1 cellular context compared by ENCODE assay signal in the genomic region with DNA sequence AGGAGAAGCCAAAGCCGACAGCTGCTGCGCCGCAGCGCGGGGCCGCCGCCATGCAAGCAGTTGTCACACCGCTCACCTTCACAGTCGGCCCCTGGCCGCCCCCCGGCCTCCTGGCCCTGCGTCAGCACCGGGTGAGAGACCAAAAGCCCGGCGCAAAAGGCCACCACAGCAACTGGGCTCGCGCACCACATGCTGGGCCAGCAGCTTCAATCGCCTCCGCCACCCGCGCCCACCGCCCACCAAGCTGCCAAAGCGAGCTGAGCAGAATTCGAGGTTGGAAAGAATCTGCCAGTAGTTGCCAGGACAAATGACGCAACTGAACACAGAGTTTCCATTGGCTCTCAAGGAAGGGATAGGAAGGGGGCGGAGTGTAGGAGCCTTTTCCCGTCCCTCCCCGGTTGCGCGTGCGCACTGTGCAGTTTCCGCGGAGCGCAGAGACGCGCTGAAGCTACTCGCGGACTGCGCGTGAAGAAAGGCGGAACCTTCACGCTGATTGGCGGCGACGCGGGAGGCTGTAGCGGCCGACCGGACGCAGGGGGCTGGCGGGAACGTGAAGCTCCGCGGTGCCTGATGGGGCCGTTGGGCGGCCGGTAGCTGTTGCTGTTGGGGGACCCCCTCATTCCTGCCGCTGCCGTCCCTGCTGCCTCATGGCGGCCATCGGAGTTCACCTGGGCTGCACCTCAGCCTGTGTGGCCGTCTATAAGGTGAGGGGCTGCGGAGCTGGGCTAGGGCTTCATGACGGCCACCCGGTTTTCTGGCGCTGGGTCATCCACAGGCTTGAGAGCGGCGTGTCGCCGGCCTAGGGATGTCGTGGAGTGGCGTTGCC.
TF ChIP-seq lines count a peak whose summit lies in the region.

Gene CDNF (minus strand): TSS at position 282 of the 826 bp plus-strand sequence. CDS start 91 bp downstream, at position 191.
Gene HSPA14 (plus strand): TSS at position 551 of the 826 bp plus-strand sequence. CDS start 97 bp downstream, at position 648.
Gene MSANTD7 (plus strand): TSS at position 551 of the 826 bp plus-strand sequence. CDS start 3,979 bp downstream, outside the sequence.

TF ChIP-seq in HEK293, 187 proteins besides CTCF, POLR2A, EP300 and RAD21 (continued from another document):
- TF ChIP-seq ZBTB44 (tag by site-specific recombination; IDR thresholded peaks at IDR 0.05) (0 out of 2 replicates have a peak, but pooled peaks have one; percentile 17), ZNF449 (tag by site-specific recombination; IDR thresholded peaks at IDR 0.05) (peak; percentile 86), ZNF654 (tag by site-specific recombination; IDR thresholded peaks at IDR 0.05; ENCODE audit: low read depth) (no peak), ZNF423 (tag by site-specific recombination; IDR thresholded peaks at IDR 0.05) (no peak), ZNF677 (tag by site-specific recombination; IDR thresholded peaks at IDR 0.05) (no peak), ZBTB49 (tag by site-specific recombination; IDR thresholded peaks at IDR 0.05; ENCODE audit: low read depth) (no peak), GLIS1 (tag by site-specific recombination; IDR thresholded peaks at IDR 0.05) (peak; percentile 89), ZNF248 (tag by site-specific recombination; IDR thresholded peaks at IDR 0.05) (no peak), MZF1 (tag by site-specific recombination; IDR thresholded peaks at IDR 0.05; ENCODE audit: borderline replicate concordance) (no peak), SALL2 (tag by site-specific recombination; IDR thresholded peaks at IDR 0.05; ENCODE audit: borderline replicate concordance) (no peak), ZNF292 (tag by site-specific recombination; IDR thresholded peaks at IDR 0.05; ENCODE audit: borderline replicate concordance, low read depth) (no peak), SP7 (tag by site-specific recombination; IDR thresholded peaks at IDR 0.05) (peak; percentile 40; the same call in 1 of the 2 replicates), ZNF341 (tag by site-specific recombination; IDR thresholded peaks at IDR 0.05; ENCODE audit: low read depth) (no peak), ZSCAN30 (tag by site-specific recombination; IDR thresholded peaks at IDR 0.05) (0 out of 2 replicates have a peak, but pooled peaks have one; percentile 63), ZBTB7A (tag by site-specific recombination; IDR thresholded peaks at IDR 0.05; ENCODE audit: low read depth) (peak; percentile 84; the same call in 1 of the 2 replicates), ZNF324 (tag by site-specific recombination; IDR thresholded peaks at IDR 0.05) (peak; percentile 51; the same call in 1 of the 2 replicates), ZNF626 (tag by site-specific recombination; IDR thresholded peaks at IDR 0.05) (no peak)
- TF ChIP-seq, protein P1, sequence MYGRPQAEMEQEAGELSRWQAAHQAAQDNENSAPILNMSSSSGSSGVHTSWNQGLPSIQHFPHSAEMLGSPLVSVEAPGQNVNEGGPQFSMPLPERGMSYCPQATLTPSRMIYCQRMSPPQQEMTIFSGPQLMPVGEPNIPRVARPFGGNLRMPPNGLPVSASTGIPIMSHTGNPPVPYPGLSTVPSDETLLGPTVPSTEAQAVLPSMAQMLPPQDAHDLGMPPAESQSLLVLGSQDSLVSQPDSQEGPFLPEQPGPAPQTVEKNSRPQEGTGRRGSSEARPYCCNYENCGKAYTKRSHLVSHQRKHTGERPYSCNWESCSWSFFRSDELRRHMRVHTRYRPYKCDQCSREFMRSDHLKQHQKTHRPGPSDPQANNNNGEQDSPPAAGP (tag by site-specific recombination; IDR thresholded peaks at IDR 0.05) = no peak
- TF ChIP-seq, protein P2, sequence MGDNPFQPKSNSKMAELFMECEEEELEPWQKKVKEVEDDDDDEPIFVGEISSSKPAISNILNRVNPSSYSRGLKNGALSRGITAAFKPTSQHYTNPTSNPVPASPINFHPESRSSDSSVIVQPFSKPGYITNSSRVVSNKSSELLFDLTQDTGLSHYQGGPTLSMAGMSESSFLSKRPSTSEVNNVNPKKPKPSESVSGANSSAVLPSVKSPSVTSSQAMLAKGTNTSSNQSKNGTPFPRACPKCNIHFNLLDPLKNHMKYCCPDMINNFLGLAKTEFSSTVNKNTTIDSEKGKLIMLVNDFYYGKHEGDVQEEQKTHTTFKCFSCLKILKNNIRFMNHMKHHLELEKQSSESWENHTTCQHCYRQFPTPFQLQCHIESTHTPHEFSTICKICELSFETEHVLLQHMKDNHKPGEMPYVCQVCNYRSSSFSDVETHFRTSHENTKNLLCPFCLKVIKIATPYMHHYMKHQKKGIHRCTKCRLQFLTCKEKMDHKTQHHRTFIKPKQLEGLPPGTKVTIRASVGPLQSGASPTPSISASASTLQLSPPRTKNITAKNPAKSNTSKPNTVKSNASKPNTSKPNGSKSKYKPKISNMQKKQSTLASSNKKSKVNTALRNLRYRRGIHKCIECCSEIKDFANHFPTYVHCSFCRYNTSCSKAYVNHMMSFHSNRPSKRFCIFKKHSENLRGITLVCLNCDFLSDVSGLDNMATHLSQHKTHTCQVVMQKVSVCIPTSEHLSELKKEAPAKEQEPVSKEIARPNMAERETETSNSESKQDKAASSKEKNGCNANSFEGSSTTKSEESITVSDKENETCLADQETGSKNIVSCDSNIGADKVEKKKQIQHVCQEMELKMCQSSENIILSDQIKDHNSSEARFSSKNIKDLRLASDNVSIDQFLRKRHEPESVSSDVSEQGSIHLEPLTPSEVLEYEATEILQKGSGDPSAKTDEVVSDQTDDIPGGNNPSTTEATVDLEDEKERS (tag by site-specific recombination; IDR thresholded peaks at IDR 0.05) = no peak
- TF ChIP-seq, protein P3, sequence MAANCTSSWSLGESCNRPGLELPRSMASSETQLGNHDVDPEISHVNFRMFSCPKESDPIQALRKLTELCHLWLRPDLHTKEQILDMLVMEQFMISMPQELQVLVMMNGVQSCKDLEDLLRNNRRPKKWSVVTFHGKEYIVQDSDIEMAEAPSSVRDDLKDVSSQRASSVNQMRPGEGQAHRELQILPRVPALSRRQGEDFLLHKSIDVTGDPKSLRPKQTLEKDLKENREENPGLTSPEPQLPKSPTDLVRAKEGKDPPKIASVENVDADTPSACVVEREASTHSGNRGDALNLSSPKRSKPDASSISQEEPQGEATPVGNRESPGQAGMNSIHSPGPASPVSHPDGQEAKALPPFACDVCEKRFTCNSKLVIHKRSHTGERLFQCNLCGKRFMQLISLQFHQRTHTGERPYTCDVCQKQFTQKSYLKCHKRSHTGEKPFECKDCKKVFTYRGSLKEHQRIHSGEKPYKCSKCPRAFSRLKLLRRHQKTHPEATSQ (tag by site-specific recombination; IDR thresholded peaks at IDR 0.05) = no peak; the same call in 1 of the 2 replicates
- TF ChIP-seq, protein P4, sequence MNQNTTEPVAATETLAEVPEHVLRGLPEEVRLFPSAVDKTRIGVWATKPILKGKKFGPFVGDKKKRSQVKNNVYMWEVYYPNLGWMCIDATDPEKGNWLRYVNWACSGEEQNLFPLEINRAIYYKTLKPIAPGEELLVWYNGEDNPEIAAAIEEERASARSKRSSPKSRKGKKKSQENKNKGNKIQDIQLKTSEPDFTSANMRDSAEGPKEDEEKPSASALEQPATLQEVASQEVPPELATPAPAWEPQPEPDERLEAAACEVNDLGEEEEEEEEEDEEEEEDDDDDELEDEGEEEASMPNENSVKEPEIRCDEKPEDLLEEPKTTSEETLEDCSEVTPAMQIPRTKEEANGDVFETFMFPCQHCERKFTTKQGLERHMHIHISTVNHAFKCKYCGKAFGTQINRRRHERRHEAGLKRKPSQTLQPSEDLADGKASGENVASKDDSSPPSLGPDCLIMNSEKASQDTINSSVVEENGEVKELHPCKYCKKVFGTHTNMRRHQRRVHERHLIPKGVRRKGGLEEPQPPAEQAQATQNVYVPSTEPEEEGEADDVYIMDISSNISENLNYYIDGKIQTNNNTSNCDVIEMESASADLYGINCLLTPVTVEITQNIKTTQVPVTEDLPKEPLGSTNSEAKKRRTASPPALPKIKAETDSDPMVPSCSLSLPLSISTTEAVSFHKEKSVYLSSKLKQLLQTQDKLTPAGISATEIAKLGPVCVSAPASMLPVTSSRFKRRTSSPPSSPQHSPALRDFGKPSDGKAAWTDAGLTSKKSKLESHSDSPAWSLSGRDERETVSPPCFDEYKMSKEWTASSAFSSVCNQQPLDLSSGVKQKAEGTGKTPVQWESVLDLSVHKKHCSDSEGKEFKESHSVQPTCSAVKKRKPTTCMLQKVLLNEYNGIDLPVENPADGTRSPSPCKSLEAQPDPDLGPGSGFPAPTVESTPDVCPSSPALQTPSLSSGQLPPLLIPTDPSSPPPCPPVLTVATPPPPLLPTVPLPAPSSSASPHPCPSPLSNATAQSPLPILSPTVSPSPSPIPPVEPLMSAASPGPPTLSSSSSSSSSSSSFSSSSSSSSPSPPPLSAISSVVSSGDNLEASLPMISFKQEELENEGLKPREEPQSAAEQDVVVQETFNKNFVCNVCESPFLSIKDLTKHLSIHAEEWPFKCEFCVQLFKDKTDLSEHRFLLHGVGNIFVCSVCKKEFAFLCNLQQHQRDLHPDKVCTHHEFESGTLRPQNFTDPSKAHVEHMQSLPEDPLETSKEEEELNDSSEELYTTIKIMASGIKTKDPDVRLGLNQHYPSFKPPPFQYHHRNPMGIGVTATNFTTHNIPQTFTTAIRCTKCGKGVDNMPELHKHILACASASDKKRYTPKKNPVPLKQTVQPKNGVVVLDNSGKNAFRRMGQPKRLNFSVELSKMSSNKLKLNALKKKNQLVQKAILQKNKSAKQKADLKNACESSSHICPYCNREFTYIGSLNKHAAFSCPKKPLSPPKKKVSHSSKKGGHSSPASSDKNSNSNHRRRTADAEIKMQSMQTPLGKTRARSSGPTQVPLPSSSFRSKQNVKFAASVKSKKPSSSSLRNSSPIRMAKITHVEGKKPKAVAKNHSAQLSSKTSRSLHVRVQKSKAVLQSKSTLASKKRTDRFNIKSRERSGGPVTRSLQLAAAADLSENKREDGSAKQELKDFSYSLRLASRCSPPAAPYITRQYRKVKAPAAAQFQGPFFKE (tag by site-specific recombination; IDR thresholded peaks at IDR 0.05; ENCODE audit: borderline replicate concordance) = no peak
TF ChIP-seq in HEK293: peak in this region for 58.
